1 cellular context compared by ENCODE assay signal in the genomic region with DNA sequence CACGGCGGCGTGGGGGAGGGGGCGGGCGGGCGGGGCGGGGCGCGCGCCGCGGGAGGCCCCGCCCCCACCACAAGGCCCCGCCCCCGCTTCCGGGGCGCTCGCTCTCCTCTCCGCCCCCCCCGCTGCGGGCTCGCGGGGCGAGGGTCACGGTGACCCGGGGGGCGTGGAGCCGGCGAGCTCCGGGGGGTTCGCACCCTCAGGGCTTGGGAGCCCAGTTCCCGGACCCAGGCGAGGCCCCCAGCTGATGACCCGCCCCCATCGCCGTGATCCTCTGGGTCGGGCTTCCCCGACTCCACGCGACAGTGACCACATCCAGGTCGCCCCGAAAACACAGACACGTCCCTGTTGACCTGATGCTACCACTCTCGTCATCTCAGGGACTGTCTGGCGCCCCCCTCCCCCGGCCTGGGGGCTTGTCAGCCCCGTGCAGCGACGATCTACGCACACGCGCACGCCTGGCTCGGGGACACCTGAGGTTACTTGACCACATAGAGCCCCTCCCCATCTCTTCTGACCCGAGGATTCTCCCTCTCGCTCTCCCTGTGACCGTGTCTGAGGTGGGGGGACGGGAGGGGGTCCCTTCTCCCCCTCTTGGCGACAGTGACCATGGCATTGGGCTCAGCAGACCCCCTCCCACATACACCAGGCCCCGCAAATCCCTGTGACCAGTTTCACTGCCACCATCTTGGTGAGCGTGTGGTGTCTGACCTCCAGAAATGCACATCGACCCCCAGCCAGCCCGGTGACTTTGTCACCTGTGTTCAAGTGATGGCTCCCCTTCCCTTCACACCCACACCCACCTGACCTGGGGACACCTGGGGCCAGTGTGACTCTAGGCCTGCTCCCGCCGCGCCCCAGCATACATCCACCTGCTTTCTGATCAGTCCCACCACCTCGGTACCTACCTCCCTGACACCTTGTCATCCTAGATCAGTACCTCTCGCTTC.
TF ChIP-seq lines count a peak whose summit lies in the region.

No MANE protein-coding gene starts in this region.

TF ChIP-seq in K562, 482 proteins besides CTCF, POLR2A, EP300 and RAD21 (continued from another document):
- TF ChIP-seq, protein P1, sequence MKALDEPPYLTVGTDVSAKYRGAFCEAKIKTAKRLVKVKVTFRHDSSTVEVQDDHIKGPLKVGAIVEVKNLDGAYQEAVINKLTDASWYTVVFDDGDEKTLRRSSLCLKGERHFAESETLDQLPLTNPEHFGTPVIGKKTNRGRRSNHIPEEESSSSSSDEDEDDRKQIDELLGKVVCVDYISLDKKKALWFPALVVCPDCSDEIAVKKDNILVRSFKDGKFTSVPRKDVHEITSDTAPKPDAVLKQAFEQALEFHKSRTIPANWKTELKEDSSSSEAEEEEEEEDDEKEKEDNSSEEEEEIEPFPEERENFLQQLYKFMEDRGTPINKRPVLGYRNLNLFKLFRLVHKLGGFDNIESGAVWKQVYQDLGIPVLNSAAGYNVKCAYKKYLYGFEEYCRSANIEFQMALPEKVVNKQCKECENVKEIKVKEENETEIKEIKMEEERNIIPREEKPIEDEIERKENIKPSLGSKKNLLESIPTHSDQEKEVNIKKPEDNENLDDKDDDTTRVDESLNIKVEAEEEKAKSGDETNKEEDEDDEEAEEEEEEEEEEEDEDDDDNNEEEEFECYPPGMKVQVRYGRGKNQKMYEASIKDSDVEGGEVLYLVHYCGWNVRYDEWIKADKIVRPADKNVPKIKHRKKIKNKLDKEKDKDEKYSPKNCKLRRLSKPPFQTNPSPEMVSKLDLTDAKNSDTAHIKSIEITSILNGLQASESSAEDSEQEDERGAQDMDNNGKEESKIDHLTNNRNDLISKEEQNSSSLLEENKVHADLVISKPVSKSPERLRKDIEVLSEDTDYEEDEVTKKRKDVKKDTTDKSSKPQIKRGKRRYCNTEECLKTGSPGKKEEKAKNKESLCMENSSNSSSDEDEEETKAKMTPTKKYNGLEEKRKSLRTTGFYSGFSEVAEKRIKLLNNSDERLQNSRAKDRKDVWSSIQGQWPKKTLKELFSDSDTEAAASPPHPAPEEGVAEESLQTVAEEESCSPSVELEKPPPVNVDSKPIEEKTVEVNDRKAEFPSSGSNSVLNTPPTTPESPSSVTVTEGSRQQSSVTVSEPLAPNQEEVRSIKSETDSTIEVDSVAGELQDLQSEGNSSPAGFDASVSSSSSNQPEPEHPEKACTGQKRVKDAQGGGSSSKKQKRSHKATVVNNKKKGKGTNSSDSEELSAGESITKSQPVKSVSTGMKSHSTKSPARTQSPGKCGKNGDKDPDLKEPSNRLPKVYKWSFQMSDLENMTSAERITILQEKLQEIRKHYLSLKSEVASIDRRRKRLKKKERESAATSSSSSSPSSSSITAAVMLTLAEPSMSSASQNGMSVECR (CRISPR knock-in tag; IDR thresholded peaks at IDR 0.05): peak; percentile 71
- TF ChIP-seq HSF4 (CRISPR knock-in tag; IDR thresholded peaks at IDR 0.05; ENCODE audit: borderline replicate concordance) (no peak), ZNF668 (CRISPR knock-in tag; IDR thresholded peaks at IDR 0.05) (no peak), TOE1 (IDR thresholded peaks at IDR 0.05; ENCODE audit: borderline replicate concordance) (no peak), TOE1 (CRISPR knock-in tag; IDR thresholded peaks at IDR 0.05; ENCODE audit: borderline replicate concordance, low read depth) (no peak), PHF21A (IDR thresholded peaks at IDR 0.05; ENCODE audit: borderline replicate concordance, low read depth) (no peak), CBX3 (IDR thresholded peaks at IDR 0.05; ENCODE audit: borderline replicate concordance in 1 of 2, low read length in 2 of 2) (no peak), KLF10 (CRISPR knock-in tag; IDR thresholded peaks at IDR 0.05) (no peak), U2AF2 (optimal IDR thresholded peaks at IDR 0.05; ENCODE audit: low read depth, low read length) (no peak), TCFL5 (CRISPR knock-in tag; conservative IDR thresholded peaks at IDR 0.05) (no peak), RBFOX2 (IDR thresholded peaks at IDR 0.05; ENCODE audit: low read depth, low read length) (peak; percentile 8; the same call in 1 of the 2 replicates), ZFX (CRISPR knock-in tag; IDR thresholded peaks at IDR 0.05) (peak; percentile 13; the same call in 1 of the 2 replicates), SRSF3 (IDR thresholded peaks at IDR 0.05; ENCODE audit: insufficient read depth, low read length) (0 out of 2 replicates have a peak, but pooled peaks have one; percentile 41), MECOM (CRISPR knock-in tag; IDR thresholded peaks at IDR 0.05) (no peak), MYC (IDR thresholded peaks at IDR 0.05; ENCODE audit: low read depth, low read length) (no peak; the same call in 1 of the 2 replicates), MYC (CRISPR knock-in tag; IDR thresholded peaks at IDR 0.05; ENCODE audit: borderline replicate concordance, low read depth) (no peak), SRF (CRISPR knock-in tag; IDR thresholded peaks at IDR 0.05) (no peak), NR2C1 (IDR thresholded peaks at IDR 0.05) (no peak; the same call in 1 of the 2 replicates), NR2C1 (tag; IDR thresholded peaks at IDR 0.05) (peak; percentile 65; the same call in 1 of the 2 replicates), SPI1 (IDR thresholded peaks at IDR 0.05; ENCODE audit: borderline replicate concordance, low read depth, low read length) (no peak), HIVEP1 (CRISPR knock-in tag; IDR thresholded peaks at IDR 0.05) (no peak), ZBTB7A (IDR thresholded peaks at IDR 0.05; ENCODE audit: borderline replicate concordance, control insufficient read depth, low read depth, low read length) (peak; percentile 90), RBBP5 (IDR thresholded peaks at IDR 0.05; ENCODE audit: borderline replicate concordance, insufficient read depth, low read length, poor library complexity, severe bottlenecking) (peak; percentile 48), ZBTB17 (CRISPR knock-in tag; IDR thresholded peaks at IDR 0.05) (no peak), SUPT5H (IDR thresholded peaks at IDR 0.05) (0 out of 2 replicates have a peak, but pooled peaks have one; percentile 38), ZC3H11A (IDR thresholded peaks at IDR 0.05; ENCODE audit: low read depth, low read length) (no peak), POLR2B (IDR thresholded peaks at IDR 0.05; ENCODE audit: low read depth, partially characterized antibody) (no peak), NR2C2 (CRISPR knock-in tag; IDR thresholded peaks at IDR 0.05) (no peak), NR2C2 (tag; IDR thresholded peaks at IDR 0.05) (peak; percentile 88), ZNF408 (CRISPR knock-in tag; IDR thresholded peaks at IDR 0.05; ENCODE audit: low read depth) (no peak), CREB1 (IDR thresholded peaks at IDR 0.05) (no peak), CREB1 (CRISPR knock-in tag; IDR thresholded peaks at IDR 0.05) (0 out of 2 replicates have a peak, but pooled peaks have one; percentile 43)
- TF ChIP-seq, protein P2, sequence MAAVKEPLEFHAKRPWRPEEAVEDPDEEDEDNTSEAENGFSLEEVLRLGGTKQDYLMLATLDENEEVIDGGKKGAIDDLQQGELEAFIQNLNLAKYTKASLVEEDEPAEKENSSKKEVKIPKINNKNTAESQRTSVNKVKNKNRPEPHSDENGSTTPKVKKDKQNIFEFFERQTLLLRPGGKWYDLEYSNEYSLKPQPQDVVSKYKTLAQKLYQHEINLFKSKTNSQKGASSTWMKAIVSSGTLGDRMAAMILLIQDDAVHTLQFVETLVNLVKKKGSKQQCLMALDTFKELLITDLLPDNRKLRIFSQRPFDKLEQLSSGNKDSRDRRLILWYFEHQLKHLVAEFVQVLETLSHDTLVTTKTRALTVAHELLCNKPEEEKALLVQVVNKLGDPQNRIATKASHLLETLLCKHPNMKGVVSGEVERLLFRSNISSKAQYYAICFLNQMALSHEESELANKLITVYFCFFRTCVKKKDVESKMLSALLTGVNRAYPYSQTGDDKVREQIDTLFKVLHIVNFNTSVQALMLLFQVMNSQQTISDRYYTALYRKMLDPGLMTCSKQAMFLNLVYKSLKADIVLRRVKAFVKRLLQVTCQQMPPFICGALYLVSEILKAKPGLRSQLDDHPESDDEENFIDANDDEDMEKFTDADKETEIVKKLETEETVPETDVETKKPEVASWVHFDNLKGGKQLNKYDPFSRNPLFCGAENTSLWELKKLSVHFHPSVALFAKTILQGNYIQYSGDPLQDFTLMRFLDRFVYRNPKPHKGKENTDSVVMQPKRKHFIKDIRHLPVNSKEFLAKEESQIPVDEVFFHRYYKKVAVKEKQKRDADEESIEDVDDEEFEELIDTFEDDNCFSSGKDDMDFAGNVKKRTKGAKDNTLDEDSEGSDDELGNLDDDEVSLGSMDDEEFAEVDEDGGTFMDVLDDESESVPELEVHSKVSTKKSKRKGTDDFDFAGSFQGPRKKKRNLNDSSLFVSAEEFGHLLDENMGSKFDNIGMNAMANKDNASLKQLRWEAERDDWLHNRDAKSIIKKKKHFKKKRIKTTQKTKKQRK (IDR thresholded peaks at IDR 0.05; ENCODE audit: borderline replicate concordance, low read depth, low read length): no peak
- TF ChIP-seq, protein P3, sequence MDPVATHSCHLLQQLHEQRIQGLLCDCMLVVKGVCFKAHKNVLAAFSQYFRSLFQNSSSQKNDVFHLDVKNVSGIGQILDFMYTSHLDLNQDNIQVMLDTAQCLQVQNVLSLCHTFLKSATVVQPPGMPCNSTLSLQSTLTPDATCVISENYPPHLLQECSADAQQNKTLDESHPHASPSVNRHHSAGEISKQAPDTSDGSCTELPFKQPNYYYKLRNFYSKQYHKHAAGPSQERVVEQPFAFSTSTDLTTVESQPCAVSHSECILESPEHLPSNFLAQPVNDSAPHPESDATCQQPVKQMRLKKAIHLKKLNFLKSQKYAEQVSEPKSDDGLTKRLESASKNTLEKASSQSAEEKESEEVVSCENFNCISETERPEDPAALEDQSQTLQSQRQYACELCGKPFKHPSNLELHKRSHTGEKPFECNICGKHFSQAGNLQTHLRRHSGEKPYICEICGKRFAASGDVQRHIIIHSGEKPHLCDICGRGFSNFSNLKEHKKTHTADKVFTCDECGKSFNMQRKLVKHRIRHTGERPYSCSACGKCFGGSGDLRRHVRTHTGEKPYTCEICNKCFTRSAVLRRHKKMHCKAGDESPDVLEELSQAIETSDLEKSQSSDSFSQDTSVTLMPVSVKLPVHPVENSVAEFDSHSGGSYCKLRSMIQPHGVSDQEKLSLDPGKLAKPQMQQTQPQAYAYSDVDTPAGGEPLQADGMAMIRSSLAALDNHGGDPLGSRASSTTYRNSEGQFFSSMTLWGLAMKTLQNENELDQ (CRISPR knock-in tag; IDR thresholded peaks at IDR 0.05; ENCODE audit: borderline replicate concordance): no peak
- TF ChIP-seq, protein P4, sequence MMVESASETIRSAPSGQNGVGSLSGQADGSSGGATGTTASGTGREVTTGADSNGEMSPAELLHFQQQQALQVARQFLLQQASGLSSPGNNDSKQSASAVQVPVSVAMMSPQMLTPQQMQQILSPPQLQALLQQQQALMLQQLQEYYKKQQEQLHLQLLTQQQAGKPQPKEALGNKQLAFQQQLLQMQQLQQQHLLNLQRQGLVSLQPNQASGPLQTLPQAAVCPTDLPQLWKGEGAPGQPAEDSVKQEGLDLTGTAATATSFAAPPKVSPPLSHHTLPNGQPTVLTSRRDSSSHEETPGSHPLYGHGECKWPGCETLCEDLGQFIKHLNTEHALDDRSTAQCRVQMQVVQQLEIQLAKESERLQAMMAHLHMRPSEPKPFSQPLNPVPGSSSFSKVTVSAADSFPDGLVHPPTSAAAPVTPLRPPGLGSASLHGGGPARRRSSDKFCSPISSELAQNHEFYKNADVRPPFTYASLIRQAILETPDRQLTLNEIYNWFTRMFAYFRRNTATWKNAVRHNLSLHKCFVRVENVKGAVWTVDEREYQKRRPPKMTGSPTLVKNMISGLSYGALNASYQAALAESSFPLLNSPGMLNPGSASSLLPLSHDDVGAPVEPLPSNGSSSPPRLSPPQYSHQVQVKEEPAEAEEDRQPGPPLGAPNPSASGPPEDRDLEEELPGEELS (CRISPR knock-in tag; IDR thresholded peaks at IDR 0.05; ENCODE audit: borderline replicate concordance): 0 out of 2 replicates have a peak, but pooled peaks have one; percentile 65
- TF ChIP-seq, protein P5, sequence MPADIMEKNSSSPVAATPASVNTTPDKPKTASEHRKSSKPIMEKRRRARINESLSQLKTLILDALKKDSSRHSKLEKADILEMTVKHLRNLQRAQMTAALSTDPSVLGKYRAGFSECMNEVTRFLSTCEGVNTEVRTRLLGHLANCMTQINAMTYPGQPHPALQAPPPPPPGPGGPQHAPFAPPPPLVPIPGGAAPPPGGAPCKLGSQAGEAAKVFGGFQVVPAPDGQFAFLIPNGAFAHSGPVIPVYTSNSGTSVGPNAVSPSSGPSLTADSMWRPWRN (IDR thresholded peaks at IDR 0.05; ENCODE audit: low read depth): no peak
- TF ChIP-seq, protein P6, sequence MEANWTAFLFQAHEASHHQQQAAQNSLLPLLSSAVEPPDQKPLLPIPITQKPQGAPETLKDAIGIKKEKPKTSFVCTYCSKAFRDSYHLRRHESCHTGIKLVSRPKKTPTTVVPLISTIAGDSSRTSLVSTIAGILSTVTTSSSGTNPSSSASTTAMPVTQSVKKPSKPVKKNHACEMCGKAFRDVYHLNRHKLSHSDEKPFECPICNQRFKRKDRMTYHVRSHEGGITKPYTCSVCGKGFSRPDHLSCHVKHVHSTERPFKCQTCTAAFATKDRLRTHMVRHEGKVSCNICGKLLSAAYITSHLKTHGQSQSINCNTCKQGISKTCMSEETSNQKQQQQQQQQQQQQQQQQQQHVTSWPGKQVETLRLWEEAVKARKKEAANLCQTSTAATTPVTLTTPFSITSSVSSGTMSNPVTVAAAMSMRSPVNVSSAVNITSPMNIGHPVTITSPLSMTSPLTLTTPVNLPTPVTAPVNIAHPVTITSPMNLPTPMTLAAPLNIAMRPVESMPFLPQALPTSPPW (CRISPR knock-in tag; IDR thresholded peaks at IDR 0.05): peak; percentile 97
- TF ChIP-seq, protein P7, sequence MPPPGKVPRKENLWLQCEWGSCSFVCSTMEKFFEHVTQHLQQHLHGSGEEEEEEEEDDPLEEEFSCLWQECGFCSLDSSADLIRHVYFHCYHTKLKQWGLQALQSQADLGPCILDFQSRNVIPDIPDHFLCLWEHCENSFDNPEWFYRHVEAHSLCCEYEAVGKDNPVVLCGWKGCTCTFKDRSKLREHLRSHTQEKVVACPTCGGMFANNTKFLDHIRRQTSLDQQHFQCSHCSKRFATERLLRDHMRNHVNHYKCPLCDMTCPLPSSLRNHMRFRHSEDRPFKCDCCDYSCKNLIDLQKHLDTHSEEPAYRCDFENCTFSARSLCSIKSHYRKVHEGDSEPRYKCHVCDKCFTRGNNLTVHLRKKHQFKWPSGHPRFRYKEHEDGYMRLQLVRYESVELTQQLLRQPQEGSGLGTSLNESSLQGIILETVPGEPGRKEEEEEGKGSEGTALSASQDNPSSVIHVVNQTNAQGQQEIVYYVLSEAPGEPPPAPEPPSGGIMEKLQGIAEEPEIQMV (tag; conservative IDR thresholded peaks at IDR 0.05; ENCODE audit: low read depth): peak; percentile 74
